In genomic region chr10:14023612-14024348, GRCh38 we compare ENCODE assay signal across 16 cellular contexts.
A peak's percentile ranks its signal among the peaks of the same experiment; 100 is the strongest.
DNase-seq lines count a peak whose midpoint lies in the region; ATAC-seq and TF ChIP-seq lines count a peak whose summit lies in the region.
"Had no signal": no experiment of that assay in that cellular context is flagged by ENCODE, and none has a peak within 500 bp of the region (broad histone marks: within the 10 kb centered on the region; RNA-seq: fewer than 3 reads in every experiment).

No MANE protein-coding gene starts in this region.

- H3K27me3 Mint-ChIP-seq in MCF 10A (ENCODE audit: insufficient read depth, unreplicated experiment) (peaks cover 18% of the 10 kb centered on the region), mesothelial cell of epicardium (ENCODE audit: low read depth) (peaks cover 17% of the 10 kb centered on the region)

- H3K27ac Mint-ChIP-seq in MCF 10A (ENCODE audit: low read depth, unreplicated experiment) (no peak overlapping the region), mesothelial cell of epicardium (peak overlapping the region; percentile 43)

- intact Hi-C loops in breast epithelium (cut with DNase I; ENCODE audit: low total_unique reads) (no loop called here), MCF 10A (cut with micrococcal nuclease) (no loop called here)

- peak overlapping the region in 2 of 3 donors; percentile 10 to 13 for H3K4me3 ChIP-seq in breast epithelium
- peak overlapping the region; percentile 7 for H3K4me3 ChIP-seq in brain microvascular endothelial cell (ENCODE audit: low read depth, low read length)
- H3K4me3 ChIP-seq in tibial nerve, result peak overlapping the region; percentile 9 to 48 (median 30)
- H3K4me3 ChIP-seq: HAP-1, tibial artery had no signal

- DNase-seq in breast epithelium (ENCODE audit: low spot score in 2 of 2) (no peak), MCF 10A (ENCODE audit: unreplicated experiment) (no peak), brain microvascular endothelial cell (no peak), mesothelial cell of epicardium (ENCODE audit: low spot score in 2 of 2, unreplicated experiment in 2 of 2) (no peak), tibial nerve (ENCODE audit: low spot score in 2 of 2) (no peak), activated gamma-delta T cell treated with Interleukin-2 at 50 U/mL for 16 hours (no peak), COLO668 (lab: John Stamatoyannopoulos, UW; ENCODE audit: unreplicated experiment) (no peak)
- DNase-seq: activated CD4-positive, alpha-beta T cell treated with anti-CD3 and anti-CD28 coated beads, Interleukin-2, amount 50 U/mL, for 4 hours; MM.1S; NCI-H2227 treated with DMSO at 0.1 percent for 48 hours; PC-3; small intestine had no signal

- H3K27ac ChIP-seq in breast epithelium, result no peak overlapping the region
- no peak overlapping the region for H3K27ac ChIP-seq in brain microvascular endothelial cell
- peak overlapping the region in 3 of 4 donors; percentile 57 to 84 (median 65) for H3K27ac ChIP-seq in tibial nerve
- H3K27ac ChIP-seq: tibial artery had no signal

- H3K9me3 Mint-ChIP-seq in MCF 10A (ENCODE audit: unreplicated experiment), result peaks cover 5% of the 10 kb centered on the region
- H3K9me3 Mint-ChIP-seq in mesothelial cell of epicardium, result peaks cover 3% of the 10 kb centered on the region

- H3K4me3 Mint-ChIP-seq in MCF 10A (ENCODE audit: unreplicated experiment), result no peak overlapping the region
- H3K4me3 Mint-ChIP-seq in mesothelial cell of epicardium, result no peak overlapping the region

- TF ChIP-seq CTCF in breast epithelium (IDR thresholded peaks at IDR 0.05), result no peak
- no peak for TF ChIP-seq CTCF in MCF 10A (IDR thresholded peaks at IDR 0.05; ENCODE audit: unreplicated experiment)
- TF ChIP-seq CTCF in brain microvascular endothelial cell (IDR thresholded peaks at IDR 0.05; ENCODE audit: low read depth, low read length, missing control alignments), result no peak
- no peak for TF ChIP-seq CTCF in mesothelial cell of epicardium (IDR thresholded peaks at IDR 0.05; ENCODE audit: unreplicated experiment)
- TF ChIP-seq CTCF in tibial nerve (IDR thresholded peaks at IDR 0.05), result no peak

- in situ Hi-C loops in brain microvascular endothelial cell (cut with HindIII; ENCODE audit: low pct_ligation_motif_present, low sequenced_read_pairs), result no loop called here

- CTCF ChIA-PET in MCF 10A (lab: Yijun Ruan, JAX), result no interaction called here

- H3K4me1 ChIP-seq in breast epithelium (no peaks in the 10 kb centered on the region), tibial nerve (peaks cover 0 to 22% (median 7%) of the 10 kb centered on the region in 4 donors)
- H3K4me1 ChIP-seq: HAP-1 had no signal

- no TSS peak for BruUV-seq in MCF 10A (replicated peaks; lab: Mats Ljungman, UMichigan)

- H3K27me3 ChIP-seq in breast epithelium (peaks cover 0 to 5% of the 10 kb centered on the region in 2 donors), brain microvascular endothelial cell (replicated peaks) (no peaks in the 10 kb centered on the region), tibial nerve (no peaks in the 10 kb centered on the region)

- POLR2A ChIA-PET in MCF 10A (lab: Yijun Ruan, JAX), result interaction anchor here (0.6 kb wide), 2 partner anchors 218 to 340 kb away, joined by 3 read pairs; no protein-coding TSS in a partner anchor

- ATAC-seq in GM18907 (IDR thresholded peaks at IDR 0.05; ENCODE audit: unreplicated experiment), result no peak
- ATAC-seq: esophagus mucosa, PC-3 had no signal

- no peak for TF ChIP-seq EP300 in tibial nerve (IDR thresholded peaks at IDR 0.05)

- H3K36me3 Mint-ChIP-seq in MCF 10A (ENCODE audit: insufficient read depth, unreplicated experiment) (no peaks in the 10 kb centered on the region), mesothelial cell of epicardium (no peaks in the 10 kb centered on the region)

- H3K36me3 ChIP-seq in breast epithelium (no peaks in the 10 kb centered on the region), brain microvascular endothelial cell (replicated peaks) (no peaks in the 10 kb centered on the region), tibial nerve (no peaks in the 10 kb centered on the region)
- H3K36me3 ChIP-seq: HAP-1, tibial artery had no signal

- WGBS in tibial nerve, 2 donors, result 35 to 40% methylated on average over 9 of the region's 9 CpGs

- TF ChIP-seq POLR2A in breast epithelium (IDR thresholded peaks at IDR 0.05) (no peak), tibial nerve (IDR thresholded peaks at IDR 0.05) (no peak)

- no peaks in the 10 kb centered on the region for H3K9me3 ChIP-seq in breast epithelium
- no peaks in the 10 kb centered on the region for H3K9me3 ChIP-seq in tibial nerve
- H3K9me3 ChIP-seq: tibial artery had no signal

- H3K4me1 Mint-ChIP-seq in MCF 10A (ENCODE audit: insufficient read depth, unreplicated experiment) (no peaks in the 10 kb centered on the region), mesothelial cell of epicardium (peaks cover 26% of the 10 kb centered on the region)

Comparison
In these comparisons a context has a peak if more than half of its experiments do, and no peak if none do; other contexts are left out.
1. H3K27ac ChIP-seq: peak in tibial nerve (3 of 4); none in breast epithelium (0 of 2) and brain microvascular endothelial cell (single experiment).
2. Peak in every context shown above with its lines, with median percentiles within 50 percentile points of each other: H3K4me3 ChIP-seq.